ENCODE assay signal across 28 cellular contexts in the genomic region with DNA sequence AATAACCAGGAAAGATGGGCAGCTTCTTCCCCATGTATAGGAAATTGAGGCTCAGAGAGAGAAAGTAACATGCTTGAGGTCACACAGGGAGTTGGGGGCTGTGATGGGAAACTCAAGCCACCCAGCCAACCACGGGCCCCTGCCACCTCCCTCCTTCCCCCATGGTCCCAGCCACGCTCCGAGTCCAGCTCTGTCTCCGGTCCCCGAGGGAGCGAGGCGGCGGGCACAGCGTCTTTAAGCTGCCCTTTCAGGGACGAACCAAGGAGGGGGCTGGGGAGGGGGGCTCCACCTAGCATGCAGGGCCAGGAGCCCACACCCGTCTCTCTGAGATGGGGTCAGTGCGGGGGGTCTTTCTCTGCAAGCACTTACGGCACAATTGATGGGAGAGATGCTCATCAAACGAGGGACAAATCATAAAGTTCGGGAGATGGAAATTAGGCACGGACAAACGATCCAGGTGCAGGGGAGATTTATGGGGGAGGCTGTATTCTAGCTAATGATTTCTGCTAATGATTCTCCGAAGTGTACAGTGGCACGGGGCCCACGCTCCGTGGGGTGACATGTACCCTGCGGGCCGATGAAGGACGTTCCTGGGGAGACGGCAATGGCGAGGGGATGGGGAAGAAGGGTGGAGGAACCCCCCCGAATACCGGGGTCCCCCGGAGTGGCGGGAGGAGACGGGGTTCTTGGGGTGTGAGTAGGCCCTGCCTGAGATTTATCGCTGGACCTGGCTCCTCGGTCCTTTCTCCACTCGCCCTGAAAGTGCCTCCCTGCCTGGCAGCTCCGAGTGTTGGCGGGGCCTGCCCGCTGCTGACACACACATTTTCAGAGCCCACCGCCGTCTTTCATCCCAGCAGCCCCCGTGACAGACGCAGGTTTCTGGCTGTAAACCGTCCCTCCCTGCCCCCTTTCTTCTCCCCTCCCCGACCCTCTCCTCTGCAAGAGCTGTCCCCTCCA.
"Had no signal": no experiment of that assay in that cellular context is flagged by ENCODE, and none has a peak within 500 bp of the region (broad histone marks: within the 10 kb centered on the region; RNA-seq: fewer than 3 reads in every experiment).

No MANE protein-coding gene starts in this region.

- H3K4me1 ChIP-seq: ascending aorta had no signal

- H3K27ac Mint-ChIP-seq: activated CD4-positive, alpha-beta memory T cell treated with anti-CD3 and anti-CD28 coated beads for 36 hours; activated CD4-positive, alpha-beta T cell treated with anti-CD3 and anti-CD28 coated beads for 36 hours; activated CD4-positive, alpha-beta T cell treated with anti-CD3 and anti-CD28 coated beads, Interleukin-2, amount 10 ng/mL, durations not matched to agents 24 days and 14 days; activated CD8-positive, alpha-beta memory T cell treated with anti-CD3 and anti-CD28 coated beads, Interleukin-2, amount 10 ng/mL, durations not matched to agents 7 days and 5 days; activated CD8-positive, alpha-beta T cell treated with anti-CD3 and anti-CD28 coated beads, Interleukin-2, amount 10 ng/mL, durations not matched to agents 7 days and 5 days; activated naive CD4-positive, alpha-beta T cell treated with anti-CD3 and anti-CD28 coated beads, Interleukin-2, amount 10 ng/mL, durations not matched to agents 7 days and 5 days; activated naive CD4-positive, alpha-beta T cell treated with anti-CD3 and anti-CD28 coated beads, Interleukin-2, amount 50 U/mL, for 72 hours; activated naive CD8-positive, alpha-beta T cell treated with anti-CD3 and anti-CD28 coated beads, Interleukin-2, amount 10 ng/mL, durations not matched to agents 7 days and 5 days; activated T-helper 1 cell treated with anti-CD3 and anti-CD28 coated beads, Interleukin-12 subunit alpha, Interleukin-12 subunit beta, Interleukin-2, Interleukin-4 antibody, amounts not matched to agents 30 ng/mL and 10 ng/mL and 1 ng/mL, durations not matched to agents 14 hours and 24 hours and 36 hours; activated T-helper 2 cell treated with anti-CD3 and anti-CD28 coated beads, Interferon-gamma antibody, Interleukin-2, Interleukin-4, amounts not matched to agents 10 μg/mL and 5 μg/mL and 100 μg/mL, durations not matched to agents 14 hours and 24 hours and 36 hours; endodermal cell had no signal

- H3K27ac ChIP-seq: ascending aorta, brain microvascular endothelial cell, coronary artery, gastrocnemius medialis, heart left ventricle had no signal

- H3K36me3 ChIP-seq: ascending aorta, brain microvascular endothelial cell, gastrocnemius medialis, heart left ventricle had no signal

- ATAC-seq: activated CD4-positive, alpha-beta T cell treated with anti-CD3 and anti-CD28 coated beads for 36 hours; activated CD8-positive, alpha-beta memory T cell treated with anti-CD3 and anti-CD28 coated beads, Interleukin-2, amount 10 ng/mL, durations not matched to agents 7 days and 5 days; activated CD8-positive, alpha-beta T cell treated with anti-CD3 and anti-CD28 coated beads, Interleukin-2, amount 10 ng/mL, durations not matched to agents 7 days and 5 days; activated naive CD4-positive, alpha-beta T cell treated with anti-CD3 and anti-CD28 coated beads, Interleukin-2, amount 50 U/mL, for 72 hours; esophagus mucosa; gastrocnemius medialis; heart left ventricle had no signal

- H3K27me3 ChIP-seq: ascending aorta had no signal

- H3K9me3 Mint-ChIP-seq: activated CD4-positive, alpha-beta memory T cell treated with anti-CD3 and anti-CD28 coated beads for 36 hours; activated CD4-positive, alpha-beta T cell treated with anti-CD3 and anti-CD28 coated beads, Interleukin-2, amount 10 ng/mL, durations not matched to agents 24 days and 14 days; activated naive CD4-positive, alpha-beta T cell treated with anti-CD3 and anti-CD28 coated beads, Interleukin-2, amount 10 ng/mL, durations not matched to agents 7 days and 5 days; activated naive CD4-positive, alpha-beta T cell treated with anti-CD3 and anti-CD28 coated beads, Interleukin-2, amount 50 U/mL, for 72 hours; activated naive CD8-positive, alpha-beta T cell treated with anti-CD3 and anti-CD28 coated beads, Interleukin-2, amount 10 ng/mL, durations not matched to agents 7 days and 5 days; activated T-helper 1 cell treated with anti-CD3 and anti-CD28 coated beads, Interleukin-12 subunit alpha, Interleukin-12 subunit beta, Interleukin-2, Interleukin-4 antibody, amounts not matched to agents 30 ng/mL and 10 ng/mL and 1 ng/mL, durations not matched to agents 14 hours and 24 hours and 36 hours; activated T-helper 2 cell treated with anti-CD3 and anti-CD28 coated beads, Interferon-gamma antibody, Interleukin-2, Interleukin-4, amounts not matched to agents 10 μg/mL and 5 μg/mL and 100 μg/mL, durations not matched to agents 14 hours and 24 hours and 36 hours; central memory CD8-positive, alpha-beta T cell; endodermal cell had no signal

- H3K9me3 ChIP-seq: ascending aorta, gastrocnemius medialis, heart left ventricle had no signal

- H3K4me3 Mint-ChIP-seq: activated CD4-positive, alpha-beta memory T cell treated with anti-CD3 and anti-CD28 coated beads for 36 hours; activated CD4-positive, alpha-beta T cell treated with anti-CD3 and anti-CD28 coated beads for 36 hours; activated CD4-positive, alpha-beta T cell treated with anti-CD3 and anti-CD28 coated beads, Interleukin-2, amount 10 ng/mL, durations not matched to agents 24 days and 14 days; activated CD8-positive, alpha-beta memory T cell treated with anti-CD3 and anti-CD28 coated beads, Interleukin-2, amount 10 ng/mL, durations not matched to agents 7 days and 5 days; activated CD8-positive, alpha-beta T cell treated with anti-CD3 and anti-CD28 coated beads, Interleukin-2, amount 10 ng/mL, durations not matched to agents 7 days and 5 days; activated naive CD4-positive, alpha-beta T cell treated with anti-CD3 and anti-CD28 coated beads, Interleukin-2, amount 10 ng/mL, durations not matched to agents 7 days and 5 days; activated naive CD8-positive, alpha-beta T cell treated with anti-CD3 and anti-CD28 coated beads, Interleukin-2, amount 10 ng/mL, durations not matched to agents 7 days and 5 days; activated T-helper 1 cell treated with anti-CD3 and anti-CD28 coated beads, Interleukin-12 subunit alpha, Interleukin-12 subunit beta, Interleukin-2, Interleukin-4 antibody, amounts not matched to agents 30 ng/mL and 10 ng/mL and 1 ng/mL, durations not matched to agents 14 hours and 24 hours and 36 hours; central memory CD8-positive, alpha-beta T cell; endodermal cell had no signal

- H3K4me3 ChIP-seq: ascending aorta, coronary artery, gastrocnemius medialis, heart left ventricle had no signal

- H3K36me3 Mint-ChIP-seq: activated CD4-positive, alpha-beta memory T cell treated with anti-CD3 and anti-CD28 coated beads for 36 hours; activated CD8-positive, alpha-beta memory T cell treated with anti-CD3 and anti-CD28 coated beads, Interleukin-2, amount 10 ng/mL, durations not matched to agents 7 days and 5 days; activated naive CD4-positive, alpha-beta T cell treated with anti-CD3 and anti-CD28 coated beads, Interleukin-2, amount 10 ng/mL, durations not matched to agents 7 days and 5 days; activated naive CD4-positive, alpha-beta T cell treated with anti-CD3 and anti-CD28 coated beads, Interleukin-2, amount 50 U/mL, for 72 hours; activated naive CD8-positive, alpha-beta T cell treated with anti-CD3 and anti-CD28 coated beads, Interleukin-2, amount 10 ng/mL, durations not matched to agents 7 days and 5 days had no signal

- H3K4me1 Mint-ChIP-seq: activated CD4-positive, alpha-beta T cell treated with anti-CD3 and anti-CD28 coated beads for 36 hours; activated CD4-positive, alpha-beta T cell treated with anti-CD3 and anti-CD28 coated beads, Interleukin-2, amount 10 ng/mL, durations not matched to agents 24 days and 14 days; activated CD8-positive, alpha-beta memory T cell treated with anti-CD3 and anti-CD28 coated beads, Interleukin-2, amount 10 ng/mL, durations not matched to agents 7 days and 5 days; activated naive CD4-positive, alpha-beta T cell treated with anti-CD3 and anti-CD28 coated beads, Interleukin-2, amount 10 ng/mL, durations not matched to agents 7 days and 5 days; activated naive CD8-positive, alpha-beta T cell treated with anti-CD3 and anti-CD28 coated beads, Interleukin-2, amount 10 ng/mL, durations not matched to agents 7 days and 5 days; endodermal cell had no signal

- DNase-seq: activated CD4-positive, alpha-beta memory T cell treated with anti-CD3 and anti-CD28 coated beads for 36 hours; activated CD4-positive, alpha-beta T cell treated with anti-CD3 and anti-CD28 coated beads for 36 hours; activated CD4-positive, alpha-beta T cell treated with anti-CD3 and anti-CD28 coated beads, Interleukin-2, amount 10 ng/mL, durations not matched to agents 24 days and 14 days; activated CD4-positive, CD25-positive, alpha-beta regulatory T cell; activated CD4-positive, CD25-positive, alpha-beta regulatory T cell treated with anti-CD3 and anti-CD28 coated beads, Interleukin-2, amount 50 U/mL, for 72 hours; activated CD8-positive, alpha-beta memory T cell treated with anti-CD3 and anti-CD28 coated beads, Interleukin-2, amount 10 ng/mL, durations not matched to agents 7 days and 5 days; activated CD8-positive, alpha-beta memory T cell treated with anti-CD3 and anti-CD28 coated beads, Interleukin-2, amount 50 U/mL, for 4 hours; activated CD8-positive, alpha-beta T cell treated with anti-CD3 and anti-CD28 coated beads, Interleukin-2, amount 10 ng/mL, durations not matched to agents 7 days and 5 days; activated effector memory CD4-positive, alpha-beta T cell treated with anti-CD3 and anti-CD28 coated beads, Interleukin-2, amount 50 U/mL, for 16 hours; activated naive CD4-positive, alpha-beta T cell treated with anti-CD3 and anti-CD28 coated beads, Interleukin-2, amount 10 ng/mL, durations not matched to agents 7 days and 5 days; activated naive CD8-positive, alpha-beta T cell treated with anti-CD3 and anti-CD28 coated beads, Interleukin-2, amount 10 ng/mL, durations not matched to agents 7 days and 5 days; activated T-cell treated with anti-CD3 and anti-CD28 coated beads, Interleukin-2, amount 50 U/mL, for 1 hour; activated T-cell treated with anti-CD3 and anti-CD28 coated beads, Interleukin-2, amount 50 U/mL, for 48 hours; brain microvascular endothelial cell; effector memory CD4-positive, alpha-beta T cell; endodermal cell; foreskin fibroblast; gastrocnemius medialis; glutamatergic neuron; heart left ventricle; T-helper 2 cell had no signal
